Comparison of ENCODE assay signal across 2 cellular contexts in the genomic region with DNA sequence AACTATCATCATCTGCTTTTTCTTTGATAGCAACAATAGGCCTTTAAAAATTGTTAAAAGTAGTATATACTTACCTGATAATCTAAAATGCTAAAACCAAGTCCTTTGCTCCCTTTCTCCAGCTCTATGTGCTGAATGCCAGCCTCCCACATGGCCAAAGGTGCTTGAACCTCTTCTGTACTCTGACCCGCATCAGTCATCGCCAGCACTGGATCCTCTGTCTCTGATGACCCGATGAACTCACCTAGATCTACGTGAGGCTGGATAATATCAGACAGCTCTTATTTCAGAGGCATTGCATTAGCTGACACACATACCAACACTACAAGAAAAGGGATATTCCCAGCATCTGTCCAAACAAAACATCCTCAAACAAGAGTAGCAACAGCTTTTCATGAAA.
A peak's percentile ranks its signal among the peaks of the same experiment; 100 is the strongest.
TF ChIP-seq lines count a peak whose summit lies in the region.

No MANE protein-coding gene starts in this region.

TF ChIP-seq in liver, 16 proteins besides CTCF, POLR2A, EP300 and RAD21 (continued from another document):
- TF ChIP-seq JUND (IDR thresholded peaks at IDR 0.05), result peak; percentile 75 to 93
- TF ChIP-seq TAF1 (conservative IDR thresholded peaks at IDR 0.05), result no peak
- TF ChIP-seq, protein P1, sequence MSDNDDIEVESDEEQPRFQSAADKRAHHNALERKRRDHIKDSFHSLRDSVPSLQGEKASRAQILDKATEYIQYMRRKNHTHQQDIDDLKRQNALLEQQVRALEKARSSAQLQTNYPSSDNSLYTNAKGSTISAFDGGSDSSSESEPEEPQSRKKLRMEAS (IDR thresholded peaks at IDR 0.05), result peak; percentile 88
- TF ChIP-seq FOXA1 (IDR thresholded peaks at IDR 0.05), result peak; percentile 38
- peak; percentile 98 for TF ChIP-seq HNF4A (conservative IDR thresholded peaks at IDR 0.05)
- TF ChIP-seq, protein P2, sequence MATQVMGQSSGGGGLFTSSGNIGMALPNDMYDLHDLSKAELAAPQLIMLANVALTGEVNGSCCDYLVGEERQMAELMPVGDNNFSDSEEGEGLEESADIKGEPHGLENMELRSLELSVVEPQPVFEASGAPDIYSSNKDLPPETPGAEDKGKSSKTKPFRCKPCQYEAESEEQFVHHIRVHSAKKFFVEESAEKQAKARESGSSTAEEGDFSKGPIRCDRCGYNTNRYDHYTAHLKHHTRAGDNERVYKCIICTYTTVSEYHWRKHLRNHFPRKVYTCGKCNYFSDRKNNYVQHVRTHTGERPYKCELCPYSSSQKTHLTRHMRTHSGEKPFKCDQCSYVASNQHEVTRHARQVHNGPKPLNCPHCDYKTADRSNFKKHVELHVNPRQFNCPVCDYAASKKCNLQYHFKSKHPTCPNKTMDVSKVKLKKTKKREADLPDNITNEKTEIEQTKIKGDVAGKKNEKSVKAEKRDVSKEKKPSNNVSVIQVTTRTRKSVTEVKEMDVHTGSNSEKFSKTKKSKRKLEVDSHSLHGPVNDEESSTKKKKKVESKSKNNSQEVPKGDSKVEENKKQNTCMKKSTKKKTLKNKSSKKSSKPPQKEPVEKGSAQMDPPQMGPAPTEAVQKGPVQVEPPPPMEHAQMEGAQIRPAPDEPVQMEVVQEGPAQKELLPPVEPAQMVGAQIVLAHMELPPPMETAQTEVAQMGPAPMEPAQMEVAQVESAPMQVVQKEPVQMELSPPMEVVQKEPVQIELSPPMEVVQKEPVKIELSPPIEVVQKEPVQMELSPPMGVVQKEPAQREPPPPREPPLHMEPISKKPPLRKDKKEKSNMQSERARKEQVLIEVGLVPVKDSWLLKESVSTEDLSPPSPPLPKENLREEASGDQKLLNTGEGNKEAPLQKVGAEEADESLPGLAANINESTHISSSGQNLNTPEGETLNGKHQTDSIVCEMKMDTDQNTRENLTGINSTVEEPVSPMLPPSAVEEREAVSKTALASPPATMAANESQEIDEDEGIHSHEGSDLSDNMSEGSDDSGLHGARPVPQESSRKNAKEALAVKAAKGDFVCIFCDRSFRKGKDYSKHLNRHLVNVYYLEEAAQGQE (IDR thresholded peaks at IDR 0.05), result peak; percentile 67
- TF ChIP-seq RXRA (IDR thresholded peaks at IDR 0.05), result peak; percentile 98
- no peak for TF ChIP-seq EGR1 (IDR thresholded peaks at IDR 0.05; ENCODE audit: low read depth in 2 of 2)
- peak; percentile 87 for TF ChIP-seq HNF4G (IDR thresholded peaks at IDR 0.05)
- TF ChIP-seq GABPA (IDR thresholded peaks at IDR 0.05 in 1 of 2, conservative IDR thresholded peaks at IDR 0.05 in 1 of 2), result peak in 1 of 2 donors; percentile 45
- peak; percentile 33 for TF ChIP-seq FOXA2 (IDR thresholded peaks at IDR 0.05)
- TF ChIP-seq SP1 (IDR thresholded peaks at IDR 0.05), result peak; percentile 93
- peak; percentile 61 for TF ChIP-seq YY1 (IDR thresholded peaks at IDR 0.05)
- peak; percentile 89 for TF ChIP-seq ATF3 (IDR thresholded peaks at IDR 0.05)

TF ChIP-seq in HepG2, 621 proteins besides CTCF, POLR2A, EP300 and RAD21 (continued from another document):
- TF ChIP-seq, protein P3, sequence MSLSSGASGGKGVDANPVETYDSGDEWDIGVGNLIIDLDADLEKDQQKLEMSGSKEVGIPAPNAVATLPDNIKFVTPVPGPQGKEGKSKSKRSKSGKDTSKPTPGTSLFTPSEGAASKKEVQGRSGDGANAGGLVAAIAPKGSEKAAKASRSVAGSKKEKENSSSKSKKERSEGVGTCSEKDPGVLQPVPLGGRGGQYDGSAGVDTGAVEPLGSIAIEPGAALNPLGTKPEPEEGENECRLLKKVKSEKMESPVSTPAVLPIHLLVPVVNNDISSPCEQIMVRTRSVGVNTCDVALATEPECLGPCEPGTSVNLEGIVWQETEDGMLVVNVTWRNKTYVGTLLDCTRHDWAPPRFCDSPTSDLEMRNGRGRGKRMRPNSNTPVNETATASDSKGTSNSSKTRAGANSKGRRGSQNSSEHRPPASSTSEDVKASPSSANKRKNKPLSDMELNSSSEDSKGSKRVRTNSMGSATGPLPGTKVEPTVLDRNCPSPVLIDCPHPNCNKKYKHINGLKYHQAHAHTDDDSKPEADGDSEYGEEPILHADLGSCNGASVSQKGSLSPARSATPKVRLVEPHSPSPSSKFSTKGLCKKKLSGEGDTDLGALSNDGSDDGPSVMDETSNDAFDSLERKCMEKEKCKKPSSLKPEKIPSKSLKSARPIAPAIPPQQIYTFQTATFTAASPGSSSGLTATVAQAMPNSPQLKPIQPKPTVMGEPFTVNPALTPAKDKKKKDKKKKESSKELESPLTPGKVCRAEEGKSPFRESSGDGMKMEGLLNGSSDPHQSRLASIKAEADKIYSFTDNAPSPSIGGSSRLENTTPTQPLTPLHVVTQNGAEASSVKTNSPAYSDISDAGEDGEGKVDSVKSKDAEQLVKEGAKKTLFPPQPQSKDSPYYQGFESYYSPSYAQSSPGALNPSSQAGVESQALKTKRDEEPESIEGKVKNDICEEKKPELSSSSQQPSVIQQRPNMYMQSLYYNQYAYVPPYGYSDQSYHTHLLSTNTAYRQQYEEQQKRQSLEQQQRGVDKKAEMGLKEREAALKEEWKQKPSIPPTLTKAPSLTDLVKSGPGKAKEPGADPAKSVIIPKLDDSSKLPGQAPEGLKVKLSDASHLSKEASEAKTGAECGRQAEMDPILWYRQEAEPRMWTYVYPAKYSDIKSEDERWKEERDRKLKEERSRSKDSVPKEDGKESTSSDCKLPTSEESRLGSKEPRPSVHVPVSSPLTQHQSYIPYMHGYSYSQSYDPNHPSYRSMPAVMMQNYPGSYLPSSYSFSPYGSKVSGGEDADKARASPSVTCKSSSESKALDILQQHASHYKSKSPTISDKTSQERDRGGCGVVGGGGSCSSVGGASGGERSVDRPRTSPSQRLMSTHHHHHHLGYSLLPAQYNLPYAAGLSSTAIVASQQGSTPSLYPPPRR (CRISPR knock-in tag; IDR thresholded peaks at IDR 0.05; ENCODE audit: borderline replicate concordance), result no peak
- TF ChIP-seq ZSCAN20 (CRISPR knock-in tag; IDR thresholded peaks at IDR 0.05; ENCODE audit: borderline replicate concordance) (no peak), ZNF354B (CRISPR knock-in tag; IDR thresholded peaks at IDR 0.05) (no peak)
